ENCODE assay signal across 8 cellular contexts in genomic region chr17:34252138-34252889, GRCh38. TPM values are rescaled to one million over a fixed set of nuclear protein-coding genes. Genes with fewer than 3 reads are reported as not detected.
A peak's percentile ranks its signal among the peaks of the same experiment; 100 is the strongest.
DNase-seq lines count a peak whose midpoint lies in the region; ATAC-seq and TF ChIP-seq lines count a peak whose summit lies in the region.

No MANE protein-coding gene starts in this region.

- peak overlapping the region; percentile 88 for H3K4me2 ChIP-seq in osteoblast (ENCODE audit: insufficient read depth, low read length)

- H3K9me3 ChIP-seq in SJSA1 (replicated peaks) (no peaks in the 10 kb centered on the region), osteoblast (ENCODE audit: low read depth, low read length) (no peaks in the 10 kb centered on the region)

- TF ChIP-seq CTCF in fibroblast of pulmonary artery (IDR thresholded peaks at IDR 0.05; ENCODE audit: low read length, missing control alignments) (no peak), osteoblast (IDR thresholded peaks at IDR 0.05; ENCODE audit: extremely low read depth, low read depth, low read length) (no peak)

- no peaks in the 10 kb centered on the region for H3K79me2 ChIP-seq in osteoblast (ENCODE audit: insufficient read depth, low read length)

- H3K27me3 ChIP-seq in SJSA1 (replicated peaks) (no peaks in the 10 kb centered on the region), osteoblast (ENCODE audit: insufficient read depth, low read length) (no peaks in the 10 kb centered on the region)

- no peaks in the 10 kb centered on the region; the same call in 1 of the 2 replicates for H3K36me3 ChIP-seq in SJSA1
- H3K36me3 ChIP-seq in osteoblast (ENCODE audit: insufficient read depth, low read length) = peaks cover 6% of the 10 kb centered on the region

- H4K20me1 ChIP-seq in osteoblast (ENCODE audit: insufficient read depth, low read length) = no peaks in the 10 kb centered on the region

- peak; percentile 52 for ATAC-seq in GM18511 (IDR thresholded peaks at IDR 0.05; ENCODE audit: unreplicated experiment)
- ATAC-seq in HG02884 (IDR thresholded peaks at IDR 0.05; ENCODE audit: unreplicated experiment) = no peak

- no peak overlapping the region for H3K4me3 ChIP-seq in SJSA1
- no peak overlapping the region for H3K4me3 ChIP-seq in fibroblast of pulmonary artery (replicated peaks; ENCODE audit: low read depth, low read length)
- peak overlapping the region; percentile 27 for H3K4me3 ChIP-seq in osteoblast (ENCODE audit: insufficient read depth, low read length)

- H3K4me1 ChIP-seq in SJSA1 (replicated peaks) = peaks cover 82% of the 10 kb centered on the region
- peaks cover 87% of the 10 kb centered on the region for H3K4me1 ChIP-seq in osteoblast (ENCODE audit: insufficient read depth, low read length)

- peak; percentile 92 to 96 for DNase-seq in SJSA1 (ENCODE audit: low read depth in 1 of 2, low spot score in 2 of 2)
- peak; percentile 97 for DNase-seq in fibroblast of pulmonary artery (ENCODE audit: low read depth)
- no peak for DNase-seq in osteoblast (ENCODE audit: insufficient read length, low spot score, missing footprints)
- no peak for DNase-seq in OCI-M2 (lab: John Stamatoyannopoulos, UW; ENCODE audit: unreplicated experiment)
- no peak for DNase-seq in retina
- DNase-seq in NCI-H2107 (lab: John Stamatoyannopoulos, UW) = no peak

- H3K27ac ChIP-seq in SJSA1 (peak overlapping the region; percentile 85), osteoblast (ENCODE audit: low read depth, low read length) (peak overlapping the region; percentile 95)

- H2AFZ ChIP-seq in osteoblast (ENCODE audit: low read length) = no peak overlapping the region

RNA-seq across cellular contexts. Expression of gene CCL2, which starts 2.8 kb away (rescaled TPM):
- total RNA-seq in SJSA1 (2014; rRNA removed; shearing (Covaris generic)) = 17.3 and 18.8 TPM in 2 replicates
- 56.3 and 70.9 TPM in 2 replicates for total RNA-seq in osteoblast

RNA-seq across cellular contexts. Expression of gene CCL7, which starts 17.7 kb away (rescaled TPM):
- not detected in 2 replicates for total RNA-seq in SJSA1 (2014; rRNA removed; shearing (Covaris generic))
- 0.29 and 0.36 TPM in 2 replicates for total RNA-seq in osteoblast

RNA-seq across cellular contexts. Expression of gene CCL11, which starts 33.2 kb away (rescaled TPM):
- total RNA-seq in SJSA1 (2014; rRNA removed; shearing (Covaris generic)) = not detected in 2 replicates
- not detected in 2 replicates for total RNA-seq in osteoblast

Comparison
In these comparisons a context has a peak if more than half of its experiments do, and no peak if none do; other contexts are left out.
1. DNase-seq: peak in SJSA1 (2 of 2) and fibroblast of pulmonary artery (single experiment); none in osteoblast (single experiment), OCI-M2 (single experiment), retina (single experiment) and NCI-H2107 (single experiment).